1 cellular context compared by ENCODE assay signal in genomic region chr19:4531562-4532165, GRCh38.
TF ChIP-seq lines count a peak whose summit lies in the region.

No MANE protein-coding gene starts in this region.

TF ChIP-seq in HepG2, 621 proteins besides CTCF, POLR2A, EP300 and RAD21 (continued from another document and continues in another):
- TF ChIP-seq, protein P1, sequence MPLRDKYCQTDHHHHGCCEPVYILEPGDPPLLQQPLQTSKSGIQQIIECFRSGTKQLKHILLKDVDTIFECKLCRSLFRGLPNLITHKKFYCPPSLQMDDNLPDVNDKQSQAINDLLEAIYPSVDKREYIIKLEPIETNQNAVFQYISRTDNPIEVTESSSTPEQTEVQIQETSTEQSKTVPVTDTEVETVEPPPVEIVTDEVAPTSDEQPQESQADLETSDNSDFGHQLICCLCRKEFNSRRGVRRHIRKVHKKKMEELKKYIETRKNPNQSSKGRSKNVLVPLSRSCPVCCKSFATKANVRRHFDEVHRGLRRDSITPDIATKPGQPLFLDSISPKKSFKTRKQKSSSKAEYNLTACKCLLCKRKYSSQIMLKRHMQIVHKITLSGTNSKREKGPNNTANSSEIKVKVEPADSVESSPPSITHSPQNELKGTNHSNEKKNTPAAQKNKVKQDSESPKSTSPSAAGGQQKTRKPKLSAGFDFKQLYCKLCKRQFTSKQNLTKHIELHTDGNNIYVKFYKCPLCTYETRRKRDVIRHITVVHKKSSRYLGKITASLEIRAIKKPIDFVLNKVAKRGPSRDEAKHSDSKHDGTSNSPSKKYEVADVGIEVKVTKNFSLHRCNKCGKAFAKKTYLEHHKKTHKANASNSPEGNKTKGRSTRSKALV (CRISPR knock-in tag; IDR thresholded peaks at IDR 0.05): 0 out of 2 replicates have a peak, but pooled peaks have one; percentile 40
- TF ChIP-seq ELF3 (CRISPR knock-in tag; IDR thresholded peaks at IDR 0.05) (0 out of 2 replicates have a peak, but pooled peaks have one; percentile 22), ARNT2 (CRISPR knock-in tag; IDR thresholded peaks at IDR 0.05; ENCODE audit: low read depth) (peak; percentile 85), ZBTB46 (CRISPR knock-in tag; IDR thresholded peaks at IDR 0.05; ENCODE audit: borderline replicate concordance) (no peak), ZSCAN21 (CRISPR knock-in tag; IDR thresholded peaks at IDR 0.05; ENCODE audit: borderline replicate concordance) (peak; percentile 98), GZF1 (CRISPR knock-in tag; IDR thresholded peaks at IDR 0.05) (no peak), ZNF33A (CRISPR knock-in tag; IDR thresholded peaks at IDR 0.05; ENCODE audit: borderline replicate concordance) (no peak), HOXA7 (CRISPR knock-in tag; IDR thresholded peaks at IDR 0.05) (no peak), ZNF484 (CRISPR knock-in tag; IDR thresholded peaks at IDR 0.05; ENCODE audit: borderline replicate concordance, low read depth) (no peak), ATF3 (CRISPR knock-in tag; IDR thresholded peaks at IDR 0.05) (no peak; the same call in 1 of the 2 replicates), ZMYM3 (CRISPR knock-in tag; IDR thresholded peaks at IDR 0.05) (peak; percentile 79; the same call in 1 of the 2 replicates), HDAC1 (CRISPR knock-in tag; IDR thresholded peaks at IDR 0.05) (peak; percentile 86), ZHX1 (CRISPR knock-in tag; IDR thresholded peaks at IDR 0.05; ENCODE audit: low read depth) (0 out of 2 replicates have a peak, but pooled peaks have one; percentile 59), NBN (conservative IDR thresholded peaks at IDR 0.05) (no peak), MYNN (CRISPR knock-in tag; IDR thresholded peaks at IDR 0.05; ENCODE audit: low read depth) (no peak), ZFP82 (CRISPR knock-in tag; IDR thresholded peaks at IDR 0.05; ENCODE audit: borderline replicate concordance) (peak; percentile 41; the same call in 1 of the 2 replicates), MXI1 (IDR thresholded peaks at IDR 0.05; ENCODE audit: borderline replicate concordance, low read depth, low read length) (peak; percentile 90; the same call in 2 of the 3 replicates), CREB1 (IDR thresholded peaks at IDR 0.05) (no peak), CREB1 (CRISPR knock-in tag; IDR thresholded peaks at IDR 0.05) (no peak), ZNF724P (CRISPR knock-in tag; IDR thresholded peaks at IDR 0.05; ENCODE audit: borderline replicate concordance) (no peak), GABPB1 (CRISPR knock-in tag; IDR thresholded peaks at IDR 0.05) (peak; percentile 72; the same call in 1 of the 2 replicates), ARNT (IDR thresholded peaks at IDR 0.05) (no peak), ZNF841 (CRISPR knock-in tag; IDR thresholded peaks at IDR 0.05; ENCODE audit: borderline replicate concordance) (no peak), ZZZ3 (CRISPR knock-in tag; IDR thresholded peaks at IDR 0.05; ENCODE audit: borderline replicate concordance) (no peak), ISL2 (CRISPR knock-in tag; IDR thresholded peaks at IDR 0.05) (0 out of 2 replicates have a peak, but pooled peaks have one; percentile 36), ELF1 (CRISPR knock-in tag; IDR thresholded peaks at IDR 0.05) (no peak), ZFP36L2 (CRISPR knock-in tag; IDR thresholded peaks at IDR 0.05) (no peak), ZNF33B (CRISPR knock-in tag; IDR thresholded peaks at IDR 0.05) (no peak), ZNF777 (CRISPR knock-in tag; IDR thresholded peaks at IDR 0.05) (no peak), ZNF556 (CRISPR knock-in tag; IDR thresholded peaks at IDR 0.05; ENCODE audit: borderline replicate concordance) (no peak), PRDM4 (CRISPR knock-in tag; IDR thresholded peaks at IDR 0.05; ENCODE audit: borderline replicate concordance) (no peak)
- TF ChIP-seq, protein P2, sequence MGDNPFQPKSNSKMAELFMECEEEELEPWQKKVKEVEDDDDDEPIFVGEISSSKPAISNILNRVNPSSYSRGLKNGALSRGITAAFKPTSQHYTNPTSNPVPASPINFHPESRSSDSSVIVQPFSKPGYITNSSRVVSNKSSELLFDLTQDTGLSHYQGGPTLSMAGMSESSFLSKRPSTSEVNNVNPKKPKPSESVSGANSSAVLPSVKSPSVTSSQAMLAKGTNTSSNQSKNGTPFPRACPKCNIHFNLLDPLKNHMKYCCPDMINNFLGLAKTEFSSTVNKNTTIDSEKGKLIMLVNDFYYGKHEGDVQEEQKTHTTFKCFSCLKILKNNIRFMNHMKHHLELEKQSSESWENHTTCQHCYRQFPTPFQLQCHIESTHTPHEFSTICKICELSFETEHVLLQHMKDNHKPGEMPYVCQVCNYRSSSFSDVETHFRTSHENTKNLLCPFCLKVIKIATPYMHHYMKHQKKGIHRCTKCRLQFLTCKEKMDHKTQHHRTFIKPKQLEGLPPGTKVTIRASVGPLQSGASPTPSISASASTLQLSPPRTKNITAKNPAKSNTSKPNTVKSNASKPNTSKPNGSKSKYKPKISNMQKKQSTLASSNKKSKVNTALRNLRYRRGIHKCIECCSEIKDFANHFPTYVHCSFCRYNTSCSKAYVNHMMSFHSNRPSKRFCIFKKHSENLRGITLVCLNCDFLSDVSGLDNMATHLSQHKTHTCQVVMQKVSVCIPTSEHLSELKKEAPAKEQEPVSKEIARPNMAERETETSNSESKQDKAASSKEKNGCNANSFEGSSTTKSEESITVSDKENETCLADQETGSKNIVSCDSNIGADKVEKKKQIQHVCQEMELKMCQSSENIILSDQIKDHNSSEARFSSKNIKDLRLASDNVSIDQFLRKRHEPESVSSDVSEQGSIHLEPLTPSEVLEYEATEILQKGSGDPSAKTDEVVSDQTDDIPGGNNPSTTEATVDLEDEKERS (CRISPR knock-in tag; IDR thresholded peaks at IDR 0.05): 0 out of 2 replicates have a peak, but pooled peaks have one; percentile 15
- TF ChIP-seq, protein P3, sequence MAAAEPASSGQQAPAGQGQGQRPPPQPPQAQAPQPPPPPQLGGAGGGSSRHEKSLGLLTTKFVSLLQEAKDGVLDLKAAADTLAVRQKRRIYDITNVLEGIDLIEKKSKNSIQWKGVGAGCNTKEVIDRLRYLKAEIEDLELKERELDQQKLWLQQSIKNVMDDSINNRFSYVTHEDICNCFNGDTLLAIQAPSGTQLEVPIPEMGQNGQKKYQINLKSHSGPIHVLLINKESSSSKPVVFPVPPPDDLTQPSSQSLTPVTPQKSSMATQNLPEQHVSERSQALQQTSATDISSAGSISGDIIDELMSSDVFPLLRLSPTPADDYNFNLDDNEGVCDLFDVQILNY (CRISPR knock-in tag; conservative IDR thresholded peaks at IDR 0.05): no peak
- TF ChIP-seq, protein P4, sequence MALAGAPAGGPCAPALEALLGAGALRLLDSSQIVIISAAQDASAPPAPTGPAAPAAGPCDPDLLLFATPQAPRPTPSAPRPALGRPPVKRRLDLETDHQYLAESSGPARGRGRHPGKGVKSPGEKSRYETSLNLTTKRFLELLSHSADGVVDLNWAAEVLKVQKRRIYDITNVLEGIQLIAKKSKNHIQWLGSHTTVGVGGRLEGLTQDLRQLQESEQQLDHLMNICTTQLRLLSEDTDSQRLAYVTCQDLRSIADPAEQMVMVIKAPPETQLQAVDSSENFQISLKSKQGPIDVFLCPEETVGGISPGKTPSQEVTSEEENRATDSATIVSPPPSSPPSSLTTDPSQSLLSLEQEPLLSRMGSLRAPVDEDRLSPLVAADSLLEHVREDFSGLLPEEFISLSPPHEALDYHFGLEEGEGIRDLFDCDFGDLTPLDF (CRISPR knock-in tag; IDR thresholded peaks at IDR 0.05): no peak
- TF ChIP-seq, protein P5, sequence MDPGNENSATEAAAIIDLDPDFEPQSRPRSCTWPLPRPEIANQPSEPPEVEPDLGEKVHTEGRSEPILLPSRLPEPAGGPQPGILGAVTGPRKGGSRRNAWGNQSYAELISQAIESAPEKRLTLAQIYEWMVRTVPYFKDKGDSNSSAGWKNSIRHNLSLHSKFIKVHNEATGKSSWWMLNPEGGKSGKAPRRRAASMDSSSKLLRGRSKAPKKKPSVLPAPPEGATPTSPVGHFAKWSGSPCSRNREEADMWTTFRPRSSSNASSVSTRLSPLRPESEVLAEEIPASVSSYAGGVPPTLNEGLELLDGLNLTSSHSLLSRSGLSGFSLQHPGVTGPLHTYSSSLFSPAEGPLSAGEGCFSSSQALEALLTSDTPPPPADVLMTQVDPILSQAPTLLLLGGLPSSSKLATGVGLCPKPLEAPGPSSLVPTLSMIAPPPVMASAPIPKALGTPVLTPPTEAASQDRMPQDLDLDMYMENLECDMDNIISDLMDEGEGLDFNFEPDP (CRISPR knock-in tag; conservative IDR thresholded peaks at IDR 0.05): no peak
